In genomic region chr10:107409517-107409916, GRCh38 we compare ENCODE assay signal across 9 cellular contexts.
DNase-seq lines count a peak whose midpoint lies in the region; FAIRE-seq and TF ChIP-seq lines count a peak whose summit lies in the region.
"Had no signal": no experiment of that assay in that cellular context is flagged by ENCODE, and none has a peak within 500 bp of the region (broad histone marks: within the 10 kb centered on the region; RNA-seq: fewer than 3 reads in every experiment).

No MANE protein-coding gene starts in this region.

- 46 to 58% (median 51%) methylated on average over 5 of the region's 5 CpGs for WGBS in small intestine, 3 donors
- 60% methylated on average over 5 of the region's 5 CpGs for WGBS in prostate gland

- TF ChIP-seq POLR2A in prostate gland (IDR thresholded peaks at IDR 0.05) = no peak

- no peaks in the 10 kb centered on the region for H3K27me3 ChIP-seq in small intestine (ENCODE audit: control insufficient read depth in 2 of 2, insufficient read depth in 2 of 2, low read length in 2 of 2)
- no peaks in the 10 kb centered on the region for H3K27me3 ChIP-seq in prostate gland (replicated peaks; ENCODE audit: insufficient read depth)

- H3K9me3 ChIP-seq in small intestine (ENCODE audit: control insufficient read depth, low read depth) (no peaks in the 10 kb centered on the region), prostate gland (no peaks in the 10 kb centered on the region)

- H3K4me1 ChIP-seq in small intestine (ENCODE audit: control insufficient read depth in 2 of 2, insufficient read depth in 1 of 2, low read depth in 1 of 2, low read length in 1 of 2) = no peaks in the 10 kb centered on the region
- H3K4me1 ChIP-seq in prostate gland (replicated peaks) = no peaks in the 10 kb centered on the region

- H3K27ac ChIP-seq in small intestine (ENCODE audit: low read depth in 1 of 2, low read length in 1 of 2) = no peak overlapping the region
- H3K27ac ChIP-seq in prostate gland = no peak overlapping the region

- H3K4me3 ChIP-seq in small intestine (ENCODE audit: low read depth in 1 of 2, low read length in 2 of 2) = no peak overlapping the region
- H3K4me3 ChIP-seq in prostate gland = no peak overlapping the region

- H3K36me3 ChIP-seq in small intestine (ENCODE audit: control insufficient read depth in 2 of 2, insufficient read depth in 2 of 2, low read length in 2 of 2) (no peaks in the 10 kb centered on the region), prostate gland (no peaks in the 10 kb centered on the region)

- intact Hi-C loops in prostate gland (cut with DNase I) = no loop called here

- peak in 1 of 4 experiments; percentile 14 for TF ChIP-seq CTCF in prostate gland (IDR thresholded peaks at IDR 0.05)

- no peak for FAIRE-seq in small intestine (lab: Jason Lieb, UNC)
- FAIRE-seq: keratinocyte had no signal

- peak; percentile 30 for DNase-seq in NCI-H82 (lab: John Stamatoyannopoulos, UW)
- no peak for DNase-seq in NCI-H82 treated with DMSO at 0.1 percent for 48 hours (lab: John Stamatoyannopoulos, UW; ENCODE audit: unreplicated experiment)
- DNase-seq in KG1 (lab: John Stamatoyannopoulos, UW) = peak; percentile 8
- peak; percentile 42 to 51 for DNase-seq in dermis microvascular lymphatic vessel endothelial cell (ENCODE audit: low read depth in 2 of 2)
- DNase-seq in small intestine = peak; percentile 34
- DNase-seq in NCI-H1436 treated with DMSO at 0.1 percent for 48 hours (lab: John Stamatoyannopoulos, UW) = no peak
- DNase-seq in NCI-H345 (lab: John Stamatoyannopoulos, UW) = no peak
- DNase-seq in prostate gland (ENCODE audit: low spot score) = no peak

Comparison
In these comparisons a context has a peak if more than half of its experiments do, and no peak if none do; other contexts are left out.
1. DNase-seq: peak in NCI-H82 (single experiment), KG1 (single experiment), dermis microvascular lymphatic vessel endothelial cell (2 of 2) and small intestine (single experiment); none in NCI-H82 treated with DMSO at 0.1 percent for 48 hours (single experiment), NCI-H1436 treated with DMSO at 0.1 percent for 48 hours (single experiment), NCI-H345 (single experiment) and prostate gland (single experiment).